Comparison of ENCODE assay signal across 1 cellular context in genomic region chr19:7197760-7198696, GRCh38.
TF ChIP-seq lines count a peak whose summit lies in the region.

No MANE protein-coding gene starts in this region.

TF ChIP-seq in K562, 482 proteins besides CTCF, POLR2A, EP300 and RAD21 (continued from another document and continues in another):
- TF ChIP-seq AFF1 (IDR thresholded peaks at IDR 0.05; ENCODE audit: low read depth in 1 of 2, partially characterized antibody in 2 of 2): peak in 1 of 2 experiments; percentile 15
- TF ChIP-seq MTA3 (IDR thresholded peaks at IDR 0.05; ENCODE audit: borderline replicate concordance): peak; percentile 27; the same call in 1 of the 2 replicates
- TF ChIP-seq SOX6 (IDR thresholded peaks at IDR 0.05): no peak; the same call in 1 of the 2 replicates
- TF ChIP-seq ZEB2 (IDR thresholded peaks at IDR 0.05): no peak
- no peak; the same call in 1 of the 2 replicates for TF ChIP-seq SMARCA5 (IDR thresholded peaks at IDR 0.05)
- TF ChIP-seq SMAD2 (IDR thresholded peaks at IDR 0.05; ENCODE audit: low read depth, low read length): no peak
- no peak for TF ChIP-seq NR2C2 (CRISPR knock-in tag; IDR thresholded peaks at IDR 0.05)
- TF ChIP-seq NR2C2 (tag; IDR thresholded peaks at IDR 0.05): peak; percentile 46; the same call in 1 of the 2 replicates
- TF ChIP-seq ELK1 (CRISPR knock-in tag; IDR thresholded peaks at IDR 0.05): no peak
- TF ChIP-seq ZZZ3 (IDR thresholded peaks at IDR 0.05): no peak
- TF ChIP-seq ZNF217 (CRISPR knock-in tag; IDR thresholded peaks at IDR 0.05): no peak
- TF ChIP-seq TCFL5 (CRISPR knock-in tag; conservative IDR thresholded peaks at IDR 0.05): no peak
- no peak for TF ChIP-seq MAFF (IDR thresholded peaks at IDR 0.05; ENCODE audit: low read length)
- no peak for TF ChIP-seq ID3 (CRISPR knock-in tag; IDR thresholded peaks at IDR 0.05)
- peak; percentile 54; the same call in 1 of the 2 replicates for TF ChIP-seq ID3 (tag; IDR thresholded peaks at IDR 0.05)
- TF ChIP-seq ZC3H8 (IDR thresholded peaks at IDR 0.05): no peak
- TF ChIP-seq SIX5 (IDR thresholded peaks at IDR 0.05; ENCODE audit: borderline replicate concordance in 1 of 2, insufficient read depth in 1 of 2, low read depth in 1 of 2, low read length in 2 of 2): no peak
- no peak for TF ChIP-seq ZNF609 (CRISPR knock-in tag; IDR thresholded peaks at IDR 0.05; ENCODE audit: borderline replicate concordance)
- no peak for TF ChIP-seq STAT6 (CRISPR knock-in tag; IDR thresholded peaks at IDR 0.05)
- TF ChIP-seq ZFPM2 (CRISPR knock-in tag; IDR thresholded peaks at IDR 0.05): no peak
- no peak for TF ChIP-seq ZNF398 (CRISPR knock-in tag; IDR thresholded peaks at IDR 0.05)
- TF ChIP-seq KDM4B (IDR thresholded peaks at IDR 0.05; ENCODE audit: borderline replicate concordance in 2 of 2, low read depth in 1 of 2): no peak; a peak in 1 of 4 replicates
- TF ChIP-seq ELF4 (CRISPR knock-in tag; IDR thresholded peaks at IDR 0.05): peak; percentile 80
- no peak for TF ChIP-seq RUNX1 (IDR thresholded peaks at IDR 0.05; ENCODE audit: low read depth)
- TF ChIP-seq RBBP5 (IDR thresholded peaks at IDR 0.05; ENCODE audit: borderline replicate concordance, insufficient read depth, low read length, poor library complexity, severe bottlenecking): no peak
- no peak for TF ChIP-seq BRCA1 (IDR thresholded peaks at IDR 0.05)
- TF ChIP-seq BRCA1 (CRISPR knock-in tag; IDR thresholded peaks at IDR 0.05): no peak
- TF ChIP-seq ZNF444 (CRISPR knock-in tag; IDR thresholded peaks at IDR 0.05): no peak
- no peak for TF ChIP-seq U2AF2 (optimal IDR thresholded peaks at IDR 0.05; ENCODE audit: low read depth, low read length)
- no peak for TF ChIP-seq ETS1 (conservative IDR thresholded peaks at IDR 0.05; ENCODE audit: control insufficient read depth, low read depth, low read length)
- no peak for TF ChIP-seq JUNB (CRISPR knock-in tag; conservative IDR thresholded peaks at IDR 0.05)
- TF ChIP-seq FOXJ2 (tag; IDR thresholded peaks at IDR 0.05): no peak
- TF ChIP-seq RNF2 (IDR thresholded peaks at IDR 0.05): no peak
- no peak for TF ChIP-seq TSHZ1 (CRISPR knock-in tag; IDR thresholded peaks at IDR 0.05)
- TF ChIP-seq GABPB1 (CRISPR knock-in tag; IDR thresholded peaks at IDR 0.05): no peak
- peak; percentile 78 for TF ChIP-seq RBM25 (IDR thresholded peaks at IDR 0.05; ENCODE audit: low read depth, low read length, severe bottlenecking)
- TF ChIP-seq ZNF143 (CRISPR knock-in tag; IDR thresholded peaks at IDR 0.05): no peak
- no peak for TF ChIP-seq XRCC3 (IDR thresholded peaks at IDR 0.05)
- TF ChIP-seq EHMT2 (IDR thresholded peaks at IDR 0.05): no peak
- TF ChIP-seq BDP1 (IDR thresholded peaks at IDR 0.05; ENCODE audit: insufficient read depth, insufficient read length): no peak
